ENCODE assay signal across 9 cellular contexts in genomic region chr2:230974096-230974913, GRCh38. TPM values are rescaled to one million over a fixed set of nuclear protein-coding genes. Genes with fewer than 3 reads are reported as not detected.
DNase-seq lines count a peak whose midpoint lies in the region; ATAC-seq and TF ChIP-seq lines count a peak whose summit lies in the region.
"Had no signal": no experiment of that assay in that cellular context is flagged by ENCODE, and none has a peak within 500 bp of the region (broad histone marks: within the 10 kb centered on the region; RNA-seq: fewer than 3 reads in every experiment).

No MANE protein-coding gene starts in this region.

- peak; percentile 94 for ATAC-seq in GM18868 (IDR thresholded peaks at IDR 0.05; ENCODE audit: unreplicated experiment)
- peak; percentile 76 for ATAC-seq in HG02970 (IDR thresholded peaks at IDR 0.05; ENCODE audit: low FRiP score, unreplicated experiment)
- peak; percentile 98 for ATAC-seq in activated naive CD8-positive, alpha-beta T cell treated with anti-CD3 and anti-CD28 coated beads, Interleukin-2, amount 50 U/mL, for 24 hours

- peak overlapping the region in 1 of 4 donors; percentile 5 for H3K27ac ChIP-seq in esophagus squamous epithelium

- TF ChIP-seq CTCF in esophagus squamous epithelium (IDR thresholded peaks at IDR 0.05) = no peak

- H3K9me3 Mint-ChIP-seq in T-helper 1 cell treated with Interleukin-12 subunit alpha and Interleukin-12 subunit beta and Interleukin-4 antibody, amounts not matched to agents 30 μg/mL and 1 μg/mL, for 36 hours = no peaks in the 10 kb centered on the region
- H3K9me3 Mint-ChIP-seq in activated naive CD8-positive, alpha-beta T cell treated with anti-CD3 and anti-CD28 coated beads, Interleukin-2, amount 50 U/mL, for 24 hours = no peaks in the 10 kb centered on the region

- no peaks in the 10 kb centered on the region for H3K9me3 ChIP-seq in esophagus squamous epithelium

- H3K27me3 Mint-ChIP-seq in T-helper 1 cell treated with Interleukin-12 subunit alpha and Interleukin-12 subunit beta and Interleukin-4 antibody, amounts not matched to agents 30 μg/mL and 1 μg/mL, for 36 hours (ENCODE audit: low read depth) = peaks cover 54% of the 10 kb centered on the region
- peaks cover 9% of the 10 kb centered on the region for H3K27me3 Mint-ChIP-seq in activated naive CD8-positive, alpha-beta T cell treated with anti-CD3 and anti-CD28 coated beads, Interleukin-2, amount 50 U/mL, for 24 hours

- peaks cover 17% of the 10 kb centered on the region for H3K4me1 Mint-ChIP-seq in T-helper 1 cell treated with Interleukin-12 subunit alpha and Interleukin-12 subunit beta and Interleukin-4 antibody, amounts not matched to agents 30 μg/mL and 1 μg/mL, for 36 hours (ENCODE audit: low read depth)
- peaks cover 76% of the 10 kb centered on the region for H3K4me1 Mint-ChIP-seq in activated naive CD8-positive, alpha-beta T cell treated with anti-CD3 and anti-CD28 coated beads, Interleukin-2, amount 50 U/mL, for 24 hours

- 75 to 81% methylated on average over 16 to 17 of the region's 17 CpGs for WGBS in esophagus squamous epithelium, 2 donors

- no peak overlapping the region for H3K4me3 ChIP-seq in esophagus squamous epithelium

- TF ChIP-seq POLR2A in esophagus squamous epithelium (IDR thresholded peaks at IDR 0.05) = no peak

- H3K4me3 Mint-ChIP-seq in T-helper 1 cell treated with Interleukin-12 subunit alpha and Interleukin-12 subunit beta and Interleukin-4 antibody, amounts not matched to agents 30 μg/mL and 1 μg/mL, for 36 hours = no peak overlapping the region
- peak overlapping the region; percentile 53 for H3K4me3 Mint-ChIP-seq in activated naive CD8-positive, alpha-beta T cell treated with anti-CD3 and anti-CD28 coated beads, Interleukin-2, amount 50 U/mL, for 24 hours
- H3K4me3 Mint-ChIP-seq: brain had no signal

- no peaks in the 10 kb centered on the region for H3K4me1 ChIP-seq in esophagus squamous epithelium

- H3K27me3 ChIP-seq in esophagus squamous epithelium = peaks cover 0 to 16% (median 0%) of the 10 kb centered on the region in 4 donors

- no peaks in the 10 kb centered on the region for H3K36me3 Mint-ChIP-seq in T-helper 1 cell treated with Interleukin-12 subunit alpha and Interleukin-12 subunit beta and Interleukin-4 antibody, amounts not matched to agents 30 μg/mL and 1 μg/mL, for 36 hours (ENCODE audit: low read depth)
- H3K36me3 Mint-ChIP-seq in activated naive CD8-positive, alpha-beta T cell treated with anti-CD3 and anti-CD28 coated beads, Interleukin-2, amount 50 U/mL, for 24 hours (ENCODE audit: low read depth) = peaks cover 1% of the 10 kb centered on the region
- H3K36me3 Mint-ChIP-seq: brain had no signal

- intact Hi-C loops in esophagus squamous epithelium (cut with DNase I) = no loop called here

- DNase-seq in activated naive CD8-positive, alpha-beta T cell treated with anti-CD3 and anti-CD28 coated beads, Interleukin-2, amount 50 U/mL, for 24 hours = peak; percentile 83
- DNase-seq in stimulated activated CD4-positive, alpha-beta T cell treated with anti-CD3 and anti-CD28 coated beads, Interleukin-12 subunit alpha, Interleukin-12 subunit beta, amount 100 ng/mL, for 24 hours (ENCODE audit: low read depth in 2 of 2) = peak; percentile 43 to 61
- DNase-seq in NCI-H2029 treated with DMSO at 0.1 percent for 48 hours (lab: John Stamatoyannopoulos, UW) (no peak), esophagus squamous epithelium (lab: John Stamatoyannopoulos, UW) (no peak), C1 segment of cervical spinal cord (lab: John Stamatoyannopoulos, UW) (no peak)

- H3K36me3 ChIP-seq in esophagus squamous epithelium = no peaks in the 10 kb centered on the region

- H3K27ac Mint-ChIP-seq in T-helper 1 cell treated with Interleukin-12 subunit alpha and Interleukin-12 subunit beta and Interleukin-4 antibody, amounts not matched to agents 30 μg/mL and 1 μg/mL, for 36 hours = peak overlapping the region; percentile 37
- peak overlapping the region; percentile 91 for H3K27ac Mint-ChIP-seq in activated naive CD8-positive, alpha-beta T cell treated with anti-CD3 and anti-CD28 coated beads, Interleukin-2, amount 50 U/mL, for 24 hours
- H3K27ac Mint-ChIP-seq: brain had no signal

RNA-seq across cellular contexts. Expression of gene SPATA3, which starts 21.6 kb away (rescaled TPM):
- total RNA-seq in esophagus squamous epithelium = not detected

RNA-seq across cellular contexts. Expression of gene GPR55, which starts 49.3 kb away (rescaled TPM):
- total RNA-seq in esophagus squamous epithelium = under 1 TPM; 0.61 to 0.88 (median 0.78) TPM

Comparison
In these comparisons a context has a peak if more than half of its experiments do, and no peak if none do; other contexts are left out.
1. DNase-seq: peak in activated naive CD8-positive, alpha-beta T cell treated with anti-CD3 and anti-CD28 coated beads, Interleukin-2, amount 50 U/mL, for 24 hours (single experiment) and stimulated activated CD4-positive, alpha-beta T cell treated with anti-CD3 and anti-CD28 coated beads, Interleukin-12 subunit alpha, Interleukin-12 subunit beta, amount 100 ng/mL, for 24 hours (2 of 2); none in NCI-H2029 treated with DMSO at 0.1 percent for 48 hours (single experiment), esophagus squamous epithelium (single experiment) and C1 segment of cervical spinal cord (0 of 14).
2. Peak in every context shown above with its lines, with median percentiles within 50 percentile points of each other: ATAC-seq.